ENCODE assay signal across 1 cellular context in the genomic region with DNA sequence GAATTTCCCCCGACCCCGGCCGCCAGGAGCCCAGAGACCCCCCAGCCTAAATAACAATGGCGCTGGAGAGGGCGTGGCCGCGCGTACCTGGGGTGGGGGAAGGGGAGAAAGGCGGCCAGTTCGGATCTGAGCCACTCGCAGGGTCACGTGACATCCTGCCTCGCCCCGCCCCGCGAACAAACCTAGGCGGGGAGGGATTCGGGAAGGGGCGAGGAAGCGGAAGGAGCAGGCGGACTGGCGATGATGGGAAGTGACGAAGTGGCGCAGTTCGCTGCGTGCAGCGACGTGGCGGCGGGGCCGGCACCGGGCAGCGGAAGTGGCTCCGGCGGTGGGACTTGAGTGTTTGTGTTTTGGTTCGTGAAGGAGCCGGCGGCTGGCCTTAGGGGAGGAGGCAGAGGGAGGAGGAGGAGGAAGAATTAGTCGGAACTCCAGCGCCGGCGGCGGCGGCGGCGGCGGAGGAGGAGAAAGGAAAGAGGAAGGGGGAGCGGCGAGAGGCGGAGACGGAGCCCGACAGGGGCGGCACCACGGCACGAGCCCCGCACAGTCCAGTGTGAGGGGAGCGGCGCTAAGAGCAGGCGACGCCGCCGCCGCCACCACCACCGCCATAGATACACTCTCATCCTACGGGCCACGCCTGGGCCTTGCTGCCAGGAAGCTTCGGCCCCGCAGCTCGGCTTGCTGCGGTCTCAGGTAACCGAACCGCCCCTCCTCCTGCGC.
TF ChIP-seq lines count a peak whose summit lies in the region.

A gene with protein sequence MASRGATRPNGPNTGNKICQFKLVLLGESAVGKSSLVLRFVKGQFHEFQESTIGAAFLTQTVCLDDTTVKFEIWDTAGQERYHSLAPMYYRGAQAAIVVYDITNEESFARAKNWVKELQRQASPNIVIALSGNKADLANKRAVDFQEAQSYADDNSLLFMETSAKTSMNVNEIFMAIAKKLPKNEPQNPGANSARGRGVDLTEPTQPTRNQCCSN (plus strand): TSS at position 266 of the 717 bp plus-strand sequence. CDS start 3,802 bp downstream, outside the sequence.

TF ChIP-seq in HepG2, 621 proteins besides CTCF, POLR2A, EP300 and RAD21 (continued from another document and continues in another):
- TF ChIP-seq KLF12 (CRISPR knock-in tag; IDR thresholded peaks at IDR 0.05; ENCODE audit: borderline replicate concordance) (peak; percentile 87; the same call in 1 of the 2 replicates), DPF2 (CRISPR knock-in tag; IDR thresholded peaks at IDR 0.05; ENCODE audit: borderline replicate concordance, low read depth) (no peak), SIN3B (IDR thresholded peaks at IDR 0.05; ENCODE audit: low read length) (no peak), HNRNPL (IDR thresholded peaks at IDR 0.05; ENCODE audit: low read depth, low read length) (0 out of 2 replicates have a peak, but pooled peaks have one; percentile 25), ZNF432 (CRISPR knock-in tag; IDR thresholded peaks at IDR 0.05; ENCODE audit: borderline replicate concordance) (no peak), PAWR (CRISPR knock-in tag; IDR thresholded peaks at IDR 0.05; ENCODE audit: borderline replicate concordance) (no peak), HDAC6 (IDR thresholded peaks at IDR 0.05; ENCODE audit: low read depth, low read length) (no peak), ZNF737 (CRISPR knock-in tag; IDR thresholded peaks at IDR 0.05; ENCODE audit: borderline replicate concordance) (no peak), ZNF547 (CRISPR knock-in tag; IDR thresholded peaks at IDR 0.05) (0 out of 2 replicates have a peak, but pooled peaks have one; percentile 2), IRF2 (CRISPR knock-in tag; IDR thresholded peaks at IDR 0.05) (peak; percentile 64), EHMT2 (IDR thresholded peaks at IDR 0.05; ENCODE audit: borderline replicate concordance, low read depth, low read length) (no peak), ZMYM4 (CRISPR knock-in tag; IDR thresholded peaks at IDR 0.05) (peak; percentile 93), HNRNPUL1 (IDR thresholded peaks at IDR 0.05; ENCODE audit: low read depth, low read length) (no peak), ZNF775 (CRISPR knock-in tag; IDR thresholded peaks at IDR 0.05; ENCODE audit: borderline replicate concordance) (no peak), ESRRA (CRISPR knock-in tag; IDR thresholded peaks at IDR 0.05; ENCODE audit: low read depth) (no peak), TCF7L2 (IDR thresholded peaks at IDR 0.05; ENCODE audit: low read depth, low read length) (no peak), NRL (CRISPR knock-in tag; IDR thresholded peaks at IDR 0.05; ENCODE audit: borderline replicate concordance) (no peak), DR1 (CRISPR knock-in tag; IDR thresholded peaks at IDR 0.05) (peak; percentile 47; the same call in 1 of the 2 replicates), ZNF101 (CRISPR knock-in tag; IDR thresholded peaks at IDR 0.05; ENCODE audit: borderline replicate concordance, low read depth) (no peak), ZNF777 (CRISPR knock-in tag; IDR thresholded peaks at IDR 0.05) (no peak; the same call in 1 of the 2 replicates), RCOR2 (CRISPR knock-in tag; IDR thresholded peaks at IDR 0.05) (no peak), CHCHD3 (CRISPR knock-in tag; IDR thresholded peaks at IDR 0.05) (no peak), ZNF672 (CRISPR knock-in tag; IDR thresholded peaks at IDR 0.05) (no peak), NCOA1 (CRISPR knock-in tag; IDR thresholded peaks at IDR 0.05) (no peak), JARID2 (CRISPR knock-in tag; IDR thresholded peaks at IDR 0.05; ENCODE audit: insufficient replicate concordance) (no peak), HMG20B (CRISPR knock-in tag; conservative IDR thresholded peaks at IDR 0.05) (no peak), GZF1 (CRISPR knock-in tag; IDR thresholded peaks at IDR 0.05) (no peak), KMT2B (CRISPR knock-in tag; IDR thresholded peaks at IDR 0.05) (peak; percentile 85), ZNF30 (CRISPR knock-in tag; IDR thresholded peaks at IDR 0.05) (no peak)
- TF ChIP-seq, protein P1, sequence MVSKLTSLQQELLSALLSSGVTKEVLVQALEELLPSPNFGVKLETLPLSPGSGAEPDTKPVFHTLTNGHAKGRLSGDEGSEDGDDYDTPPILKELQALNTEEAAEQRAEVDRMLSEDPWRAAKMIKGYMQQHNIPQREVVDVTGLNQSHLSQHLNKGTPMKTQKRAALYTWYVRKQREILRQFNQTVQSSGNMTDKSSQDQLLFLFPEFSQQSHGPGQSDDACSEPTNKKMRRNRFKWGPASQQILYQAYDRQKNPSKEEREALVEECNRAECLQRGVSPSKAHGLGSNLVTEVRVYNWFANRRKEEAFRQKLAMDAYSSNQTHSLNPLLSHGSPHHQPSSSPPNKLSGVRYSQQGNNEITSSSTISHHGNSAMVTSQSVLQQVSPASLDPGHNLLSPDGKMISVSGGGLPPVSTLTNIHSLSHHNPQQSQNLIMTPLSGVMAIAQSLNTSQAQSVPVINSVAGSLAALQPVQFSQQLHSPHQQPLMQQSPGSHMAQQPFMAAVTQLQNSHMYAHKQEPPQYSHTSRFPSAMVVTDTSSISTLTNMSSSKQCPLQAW (CRISPR knock-in tag; IDR thresholded peaks at IDR 0.05): peak; percentile 87
- TF ChIP-seq, protein P2, sequence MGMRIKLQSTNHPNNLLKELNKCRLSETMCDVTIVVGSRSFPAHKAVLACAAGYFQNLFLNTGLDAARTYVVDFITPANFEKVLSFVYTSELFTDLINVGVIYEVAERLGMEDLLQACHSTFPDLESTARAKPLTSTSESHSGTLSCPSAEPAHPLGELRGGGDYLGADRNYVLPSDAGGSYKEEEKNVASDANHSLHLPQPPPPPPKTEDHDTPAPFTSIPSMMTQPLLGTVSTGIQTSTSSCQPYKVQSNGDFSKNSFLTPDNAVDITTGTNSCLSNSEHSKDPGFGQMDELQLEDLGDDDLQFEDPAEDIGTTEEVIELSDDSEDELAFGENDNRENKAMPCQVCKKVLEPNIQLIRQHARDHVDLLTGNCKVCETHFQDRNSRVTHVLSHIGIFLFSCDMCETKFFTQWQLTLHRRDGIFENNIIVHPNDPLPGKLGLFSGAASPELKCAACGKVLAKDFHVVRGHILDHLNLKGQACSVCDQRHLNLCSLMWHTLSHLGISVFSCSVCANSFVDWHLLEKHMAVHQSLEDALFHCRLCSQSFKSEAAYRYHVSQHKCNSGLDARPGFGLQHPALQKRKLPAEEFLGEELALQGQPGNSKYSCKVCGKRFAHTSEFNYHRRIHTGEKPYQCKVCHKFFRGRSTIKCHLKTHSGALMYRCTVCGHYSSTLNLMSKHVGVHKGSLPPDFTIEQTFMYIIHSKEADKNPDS (CRISPR knock-in tag; IDR thresholded peaks at IDR 0.05): no peak
- TF ChIP-seq, protein P3, sequence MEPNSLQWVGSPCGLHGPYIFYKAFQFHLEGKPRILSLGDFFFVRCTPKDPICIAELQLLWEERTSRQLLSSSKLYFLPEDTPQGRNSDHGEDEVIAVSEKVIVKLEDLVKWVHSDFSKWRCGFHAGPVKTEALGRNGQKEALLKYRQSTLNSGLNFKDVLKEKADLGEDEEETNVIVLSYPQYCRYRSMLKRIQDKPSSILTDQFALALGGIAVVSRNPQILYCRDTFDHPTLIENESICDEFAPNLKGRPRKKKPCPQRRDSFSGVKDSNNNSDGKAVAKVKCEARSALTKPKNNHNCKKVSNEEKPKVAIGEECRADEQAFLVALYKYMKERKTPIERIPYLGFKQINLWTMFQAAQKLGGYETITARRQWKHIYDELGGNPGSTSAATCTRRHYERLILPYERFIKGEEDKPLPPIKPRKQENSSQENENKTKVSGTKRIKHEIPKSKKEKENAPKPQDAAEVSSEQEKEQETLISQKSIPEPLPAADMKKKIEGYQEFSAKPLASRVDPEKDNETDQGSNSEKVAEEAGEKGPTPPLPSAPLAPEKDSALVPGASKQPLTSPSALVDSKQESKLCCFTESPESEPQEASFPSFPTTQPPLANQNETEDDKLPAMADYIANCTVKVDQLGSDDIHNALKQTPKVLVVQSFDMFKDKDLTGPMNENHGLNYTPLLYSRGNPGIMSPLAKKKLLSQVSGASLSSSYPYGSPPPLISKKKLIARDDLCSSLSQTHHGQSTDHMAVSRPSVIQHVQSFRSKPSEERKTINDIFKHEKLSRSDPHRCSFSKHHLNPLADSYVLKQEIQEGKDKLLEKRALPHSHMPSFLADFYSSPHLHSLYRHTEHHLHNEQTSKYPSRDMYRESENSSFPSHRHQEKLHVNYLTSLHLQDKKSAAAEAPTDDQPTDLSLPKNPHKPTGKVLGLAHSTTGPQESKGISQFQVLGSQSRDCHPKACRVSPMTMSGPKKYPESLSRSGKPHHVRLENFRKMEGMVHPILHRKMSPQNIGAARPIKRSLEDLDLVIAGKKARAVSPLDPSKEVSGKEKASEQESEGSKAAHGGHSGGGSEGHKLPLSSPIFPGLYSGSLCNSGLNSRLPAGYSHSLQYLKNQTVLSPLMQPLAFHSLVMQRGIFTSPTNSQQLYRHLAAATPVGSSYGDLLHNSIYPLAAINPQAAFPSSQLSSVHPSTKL (CRISPR knock-in tag; IDR thresholded peaks at IDR 0.05): peak; percentile 68
- TF ChIP-seq, protein P4, sequence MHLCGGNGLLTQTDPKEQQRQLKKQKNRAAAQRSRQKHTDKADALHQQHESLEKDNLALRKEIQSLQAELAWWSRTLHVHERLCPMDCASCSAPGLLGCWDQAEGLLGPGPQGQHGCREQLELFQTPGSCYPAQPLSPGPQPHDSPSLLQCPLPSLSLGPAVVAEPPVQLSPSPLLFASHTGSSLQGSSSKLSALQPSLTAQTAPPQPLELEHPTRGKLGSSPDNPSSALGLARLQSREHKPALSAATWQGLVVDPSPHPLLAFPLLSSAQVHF (CRISPR knock-in tag; IDR thresholded peaks at IDR 0.05): peak; percentile 79; the same call in 1 of the 2 replicates
- TF ChIP-seq, protein P5, sequence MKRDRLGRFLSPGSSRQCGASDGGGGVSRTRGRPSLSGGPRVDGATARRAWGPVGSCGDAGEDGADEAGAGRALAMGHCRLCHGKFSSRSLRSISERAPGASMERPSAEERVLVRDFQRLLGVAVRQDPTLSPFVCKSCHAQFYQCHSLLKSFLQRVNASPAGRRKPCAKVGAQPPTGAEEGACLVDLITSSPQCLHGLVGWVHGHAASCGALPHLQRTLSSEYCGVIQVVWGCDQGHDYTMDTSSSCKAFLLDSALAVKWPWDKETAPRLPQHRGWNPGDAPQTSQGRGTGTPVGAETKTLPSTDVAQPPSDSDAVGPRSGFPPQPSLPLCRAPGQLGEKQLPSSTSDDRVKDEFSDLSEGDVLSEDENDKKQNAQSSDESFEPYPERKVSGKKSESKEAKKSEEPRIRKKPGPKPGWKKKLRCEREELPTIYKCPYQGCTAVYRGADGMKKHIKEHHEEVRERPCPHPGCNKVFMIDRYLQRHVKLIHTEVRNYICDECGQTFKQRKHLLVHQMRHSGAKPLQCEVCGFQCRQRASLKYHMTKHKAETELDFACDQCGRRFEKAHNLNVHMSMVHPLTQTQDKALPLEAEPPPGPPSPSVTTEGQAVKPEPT (CRISPR knock-in tag; IDR thresholded peaks at IDR 0.05; ENCODE audit: low read depth): no peak
- TF ChIP-seq, protein P6, sequence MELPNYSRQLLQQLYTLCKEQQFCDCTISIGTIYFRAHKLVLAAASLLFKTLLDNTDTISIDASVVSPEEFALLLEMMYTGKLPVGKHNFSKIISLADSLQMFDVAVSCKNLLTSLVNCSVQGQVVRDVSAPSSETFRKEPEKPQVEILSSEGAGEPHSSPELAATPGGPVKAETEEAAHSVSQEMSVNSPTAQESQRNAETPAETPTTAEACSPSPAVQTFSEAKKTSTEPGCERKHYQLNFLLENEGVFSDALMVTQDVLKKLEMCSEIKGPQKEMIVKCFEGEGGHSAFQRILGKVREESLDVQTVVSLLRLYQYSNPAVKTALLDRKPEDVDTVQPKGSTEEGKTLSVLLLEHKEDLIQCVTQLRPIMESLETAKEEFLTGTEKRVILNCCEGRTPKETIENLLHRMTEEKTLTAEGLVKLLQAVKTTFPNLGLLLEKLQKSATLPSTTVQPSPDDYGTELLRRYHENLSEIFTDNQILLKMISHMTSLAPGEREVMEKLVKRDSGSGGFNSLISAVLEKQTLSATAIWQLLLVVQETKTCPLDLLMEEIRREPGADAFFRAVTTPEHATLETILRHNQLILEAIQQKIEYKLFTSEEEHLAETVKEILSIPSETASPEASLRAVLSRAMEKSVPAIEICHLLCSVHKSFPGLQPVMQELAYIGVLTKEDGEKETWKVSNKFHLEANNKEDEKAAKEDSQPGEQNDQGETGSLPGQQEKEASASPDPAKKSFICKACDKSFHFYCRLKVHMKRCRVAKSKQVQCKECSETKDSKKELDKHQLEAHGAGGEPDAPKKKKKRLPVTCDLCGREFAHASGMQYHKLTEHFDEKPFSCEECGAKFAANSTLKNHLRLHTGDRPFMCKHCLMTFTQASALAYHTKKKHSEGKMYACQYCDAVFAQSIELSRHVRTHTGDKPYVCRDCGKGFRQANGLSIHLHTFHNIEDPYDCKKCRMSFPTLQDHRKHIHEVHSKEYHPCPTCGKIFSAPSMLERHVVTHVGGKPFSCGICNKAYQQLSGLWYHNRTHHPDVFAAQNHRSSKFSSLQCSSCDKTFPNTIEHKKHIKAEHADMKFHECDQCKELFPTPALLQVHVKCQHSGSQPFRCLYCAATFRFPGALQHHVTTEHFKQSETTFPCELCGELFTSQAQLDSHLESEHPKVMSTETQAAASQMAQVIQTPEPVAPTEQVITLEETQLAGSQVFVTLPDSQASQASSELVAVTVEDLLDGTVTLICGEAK (IDR thresholded peaks at IDR 0.05): peak; percentile 59
- TF ChIP-seq, protein P6 (CRISPR knock-in tag; IDR thresholded peaks at IDR 0.05): peak; percentile 7; the same call in 1 of the 2 replicates
